In genomic region chr9:128550770-128551651, GRCh38 we compare ENCODE assay signal across 8 cellular contexts. TPM values are rescaled to one million over a fixed set of nuclear protein-coding genes. Genes with fewer than 3 reads are reported as not detected.
DNase-seq lines count a peak whose midpoint lies in the region; ATAC-seq and TF ChIP-seq lines count a peak whose summit lies in the region.

No MANE protein-coding gene starts in this region.

- no peaks in the 10 kb centered on the region for H3K27me3 Mint-ChIP-seq in Caco-2 (ENCODE audit: insufficient read depth, unreplicated experiment)

- H3K27ac Mint-ChIP-seq in Caco-2 (ENCODE audit: unreplicated experiment) = no peak overlapping the region

- H3K4me1 ChIP-seq in Caco-2 (peaks cover 25% of the 10 kb centered on the region), subcutaneous abdominal adipose tissue (ENCODE audit: control insufficient read depth in 5 of 5, insufficient read depth in 5 of 5, low read length in 5 of 5) (peaks cover 9 to 58% (median 52%) of the 10 kb centered on the region in 5 donors)

- ATAC-seq in GM19455 (IDR thresholded peaks at IDR 0.05; ENCODE audit: unreplicated experiment) (no peak), GM18907 (IDR thresholded peaks at IDR 0.05; ENCODE audit: unreplicated experiment) (no peak)

- intact Hi-C loops in Caco-2 (cut with micrococcal nuclease; ENCODE audit: unreplicated experiment) = no loop called here

- peaks cover 8% of the 10 kb centered on the region for H3K4me1 Mint-ChIP-seq in Caco-2 (ENCODE audit: low read depth, unreplicated experiment)

- H3K9me3 ChIP-seq in Caco-2 (no peaks in the 10 kb centered on the region), subcutaneous abdominal adipose tissue (ENCODE audit: control insufficient read depth in 5 of 5, low read length in 5 of 5) (no peaks in the 10 kb centered on the region)

- no peak overlapping the region for H3K4me3 Mint-ChIP-seq in Caco-2 (ENCODE audit: unreplicated experiment)

- H3K9me3 Mint-ChIP-seq in Caco-2 (ENCODE audit: unreplicated experiment) = no peaks in the 10 kb centered on the region

- H3K36me3 ChIP-seq in Caco-2 (ENCODE audit: control insufficient read depth, insufficient read depth, low read length) = no peaks in the 10 kb centered on the region
- H3K36me3 ChIP-seq in subcutaneous abdominal adipose tissue (ENCODE audit: control insufficient read depth in 5 of 5, insufficient read depth in 5 of 5, low read length in 5 of 5) = no peaks in the 10 kb centered on the region

- DNase-seq in Caco-2 (no peak), NCI-H524 (lab: John Stamatoyannopoulos, UW) (peak; percentile 53 to 85), caudate nucleus (lab: John Stamatoyannopoulos, UW) (peak in 42 of 61 donors; percentile 10 to 81 (median 40)), left kidney (ENCODE audit: low read depth, low spot score) (peak; percentile 71), NCI-H774 (lab: John Stamatoyannopoulos, UW) (no peak)

- peak overlapping the region in 3 of 5 donors; percentile 11 to 73 (median 30) for H3K9ac ChIP-seq in subcutaneous abdominal adipose tissue (ENCODE audit: low read length in 5 of 5)

- BruUV-seq in Caco-2 (replicated peaks; lab: Mats Ljungman, UMichigan) = no TSS peak

- no peaks in the 10 kb centered on the region for H3K36me3 Mint-ChIP-seq in Caco-2 (ENCODE audit: insufficient read depth, unreplicated experiment)

- CTCF ChIA-PET in Caco-2 (lab: Charles Lee) = interaction anchor here (1.2 to 1.3 kb wide), 2 partner anchors 55 to 60 kb away, joined by 3 to 5 read pairs; no protein-coding TSS in a partner anchor

- POLR2A ChIA-PET in Caco-2 (lab: Charles Lee) = interaction anchor here (0.5 to 1.6 kb wide), 2 partner anchors 12 to 130 kb away, joined by 5 read pairs; partner anchors contain the start of gene CERCAM

- H3K27me3 ChIP-seq in Caco-2 (replicated peaks; ENCODE audit: control insufficient read depth, insufficient read depth, low read length) (no peaks in the 10 kb centered on the region), subcutaneous abdominal adipose tissue (ENCODE audit: control insufficient read depth in 5 of 5, insufficient read depth in 4 of 5, low read length in 5 of 5) (no peaks in the 10 kb centered on the region)

- H3K27ac ChIP-seq in caudate nucleus (ENCODE audit: low read depth, low read length) (peak overlapping the region; percentile 96), subcutaneous abdominal adipose tissue (ENCODE audit: low read depth, low read length) (peak overlapping the region; percentile 88)

- peak overlapping the region; percentile 84 for H3K4me3 ChIP-seq in Caco-2 (ENCODE audit: low read depth, low read length)
- H3K4me3 ChIP-seq in subcutaneous abdominal adipose tissue (ENCODE audit: low read depth in 1 of 5, low read length in 5 of 5) = peak overlapping the region; percentile 58 to 86 (median 72)

- no peak for TF ChIP-seq CTCF in Caco-2 (IDR thresholded peaks at IDR 0.05; ENCODE audit: insufficient read depth in 1 of 2, low read depth in 1 of 2, low read length in 1 of 2, severe bottlenecking in 1 of 2, unreplicated experiment in 1 of 2)

RNA-seq across cellular contexts. Expression of gene SPTAN1, which starts 1.4 kb away (rescaled TPM):
- total RNA-seq in Caco-2 (2022) = 407 and 408 TPM in 2 replicates

RNA-seq across cellular contexts. Expression of gene GLE1, which starts 46.5 kb away (rescaled TPM):
- total RNA-seq in Caco-2 (2022) = 30.4 and 30.8 TPM in 2 replicates

Comparison
In these comparisons a context has a peak if more than half of its experiments do, and no peak if none do; other contexts are left out.
1. DNase-seq: peak in NCI-H524 (2 of 2), caudate nucleus (42 of 61) and left kidney (single experiment); none in Caco-2 (0 of 2) and NCI-H774 (single experiment).